In genomic region chr6:9522101-9522500, GRCh38 we compare ENCODE assay signal across 14 cellular contexts.
DNase-seq lines count a peak whose midpoint lies in the region; ATAC-seq and TF ChIP-seq lines count a peak whose summit lies in the region.
"Had no signal": no experiment of that assay in that cellular context is flagged by ENCODE, and none has a peak within 500 bp of the region (broad histone marks: within the 10 kb centered on the region; RNA-seq: fewer than 3 reads in every experiment).

No MANE protein-coding gene starts in this region.

- H3K36me3 Mint-ChIP-seq in Calu3 (ENCODE audit: insufficient read depth, unreplicated experiment): peaks cover 12% of the 10 kb centered on the region
- H3K36me3 Mint-ChIP-seq in progenitor cell of endocrine pancreas (ENCODE audit: insufficient read depth): no peaks in the 10 kb centered on the region
- H3K36me3 Mint-ChIP-seq: CD4-positive, alpha-beta memory T cell; IgD-negative memory B cell had no signal

- H3K9me3 Mint-ChIP-seq in Calu3 (ENCODE audit: low read depth, unreplicated experiment) (no peaks in the 10 kb centered on the region), progenitor cell of endocrine pancreas (ENCODE audit: low read depth) (no peaks in the 10 kb centered on the region)

- H3K27ac Mint-ChIP-seq in Calu3 (ENCODE audit: unreplicated experiment): peak overlapping the region; percentile 77
- peak overlapping the region; percentile 61 for H3K27ac Mint-ChIP-seq in progenitor cell of endocrine pancreas
- H3K27ac Mint-ChIP-seq: CD4-positive, alpha-beta memory T cell; IgD-negative memory B cell had no signal

- H3K36me3 ChIP-seq in RWPE2 (ENCODE audit: low read depth): no peaks in the 10 kb centered on the region
- H3K36me3 ChIP-seq: BE2C had no signal

- no TSS peak for BruUV-seq in Calu3 (replicated peaks; lab: Mats Ljungman, UMichigan)

- H3K4me3 ChIP-seq in RWPE2 (ENCODE audit: severe bottlenecking): no peak overlapping the region

- H3K27me3 Mint-ChIP-seq in Calu3 (ENCODE audit: unreplicated experiment): no peaks in the 10 kb centered on the region
- H3K27me3 Mint-ChIP-seq in progenitor cell of endocrine pancreas: no peaks in the 10 kb centered on the region
- H3K27me3 Mint-ChIP-seq: CD4-positive, alpha-beta memory T cell; IgD-negative memory B cell had no signal

- H3K27me3 ChIP-seq in RWPE2 (ENCODE audit: insufficient read depth, poor library complexity, severe bottlenecking): no peaks in the 10 kb centered on the region
- H3K27me3 ChIP-seq: BE2C had no signal

- no peak for ATAC-seq in RWPE2 (ENCODE audit: low read depth)
- no peak for ATAC-seq in GM18907 (IDR thresholded peaks at IDR 0.05; ENCODE audit: unreplicated experiment)

- no peak for DNase-seq in Calu3
- DNase-seq in RWPE2 (ENCODE audit: low spot score): no peak
- peak; percentile 4 for DNase-seq in left kidney (ENCODE audit: low read depth, low spot score)
- no peak for DNase-seq in progenitor cell of endocrine pancreas (ENCODE audit: low spot score, unreplicated experiment)
- DNase-seq in activated CD4-positive, alpha-beta T cell treated with anti-CD3 and anti-CD28 coated beads, Interleukin-2, amount 50 U/mL, for 4 hours: no peak
- no peak for DNase-seq in stimulated activated CD4-positive, alpha-beta T cell treated with anti-CD3 and anti-CD28 coated beads, Interleukin-4, amount 100 ng/mL, for 4 hours
- DNase-seq: BE2C; CD4-positive, alpha-beta memory T cell; DND-41; GDM1; HCEC 1CT had no signal

- peak overlapping the region; percentile 93 for H3K27ac ChIP-seq in RWPE2 (ENCODE audit: poor library complexity, severe bottlenecking)
- H3K27ac ChIP-seq: C4-2B had no signal

- CTCF ChIA-PET in Calu3 (lab: Charles Lee): interaction anchor here (0.7 kb wide), 1 partner anchor 99 kb away, joined by 3 read pairs; no protein-coding TSS in a partner anchor

- intact Hi-C loops in Calu3 (cut with micrococcal nuclease; ENCODE audit: unreplicated experiment): no loop called here

- peaks cover 60% of the 10 kb centered on the region for H3K4me1 Mint-ChIP-seq in Calu3 (ENCODE audit: low read depth, unreplicated experiment)
- peaks cover 4% of the 10 kb centered on the region for H3K4me1 Mint-ChIP-seq in progenitor cell of endocrine pancreas (ENCODE audit: low read depth)
- H3K4me1 Mint-ChIP-seq: CD4-positive, alpha-beta memory T cell; IgD-negative memory B cell had no signal

- TF ChIP-seq CTCF in Calu3 (IDR thresholded peaks at IDR 0.05; ENCODE audit: unreplicated experiment): no peak
- no peak for TF ChIP-seq CTCF in RWPE2 (IDR thresholded peaks at IDR 0.05; ENCODE audit: poor library complexity, severe bottlenecking)
- no peak for TF ChIP-seq CTCF in progenitor cell of endocrine pancreas (IDR thresholded peaks at IDR 0.05; ENCODE audit: unreplicated experiment)

- H3K4me1 ChIP-seq in RWPE2 (ENCODE audit: insufficient read depth, poor library complexity, severe bottlenecking): peaks cover 64% of the 10 kb centered on the region
- H3K4me1 ChIP-seq: BE2C had no signal

- H3K9me3 ChIP-seq in RWPE2 (ENCODE audit: severe bottlenecking): no peaks in the 10 kb centered on the region
- H3K9me3 ChIP-seq: BE2C had no signal

- H3K4me3 Mint-ChIP-seq in Calu3 (ENCODE audit: low read depth, unreplicated experiment) (no peak overlapping the region), progenitor cell of endocrine pancreas (ENCODE audit: low read depth) (no peak overlapping the region)
- H3K4me3 Mint-ChIP-seq: CD4-positive, alpha-beta memory T cell; IgD-negative memory B cell had no signal
